Comparison of ENCODE assay signal across 10 cellular contexts in genomic region chr10:22631185-22631584, GRCh38.
A peak's percentile ranks its signal among the peaks of the same experiment; 100 is the strongest.
DNase-seq lines count a peak whose midpoint lies in the region; ATAC-seq and TF ChIP-seq lines count a peak whose summit lies in the region.
"Had no signal": no experiment of that assay in that cellular context is flagged by ENCODE, and none has a peak within 500 bp of the region (broad histone marks: within the 10 kb centered on the region; RNA-seq: fewer than 3 reads in every experiment).

No MANE protein-coding gene starts in this region.

- intact Hi-C loops in dorsolateral prefrontal cortex (cut with DNase I) (loop anchor here in 1 of 2 donors (5.0 kb wide), 1 partner anchor 81 kb away; the partner anchor contains the start of gene PIP4K2A), spleen (cut with DNase I; ENCODE audit: low total_unique reads) (no loop called here), aorta (cut with DNase I) (no loop called here)

- peak overlapping the region; percentile 71; the same call in 1 of the 2 replicates for H2AFZ ChIP-seq in MM.1S (ENCODE audit: low read length)

- peaks cover 22% of the 10 kb centered on the region for H3F3A ChIP-seq in MM.1S (ENCODE audit: insufficient read depth, low read length)

- TF ChIP-seq POLR2A in spleen (IDR thresholded peaks at IDR 0.05), result no peak

- H4K20me1 ChIP-seq in MM.1S (ENCODE audit: insufficient read depth, low read length), result no peaks in the 10 kb centered on the region

- H3K9ac ChIP-seq in MM.1S (ENCODE audit: low read length), result peak overlapping the region; percentile 56

- H3K9me3 ChIP-seq in MM.1S (replicated peaks; ENCODE audit: insufficient read depth, low read length) (no peaks in the 10 kb centered on the region), spleen (no peaks in the 10 kb centered on the region), aorta (ENCODE audit: control insufficient read depth, low read length) (no peaks in the 10 kb centered on the region)

- H3K36me3 ChIP-seq in MM.1S (replicated peaks; ENCODE audit: insufficient read depth, low read length), result no peaks in the 10 kb centered on the region
- H3K36me3 ChIP-seq in spleen, result no peaks in the 10 kb centered on the region
- H3K36me3 ChIP-seq in aorta (ENCODE audit: control insufficient read depth in 1 of 2, insufficient read depth in 2 of 2, low read length in 1 of 2), result no peaks in the 10 kb centered on the region

- TF ChIP-seq CTCF in GM12864 (IDR thresholded peaks at IDR 0.05; ENCODE audit: low read depth, low read length, missing control alignments) (no peak), MM.1S (IDR thresholded peaks at IDR 0.05; ENCODE audit: low read length) (no peak), dorsolateral prefrontal cortex (IDR thresholded peaks at IDR 0.05 in 54 of 56, conservative IDR thresholded peaks at IDR 0.05 in 2 of 56; ENCODE audit: low read depth in 1 of 56, partially characterized antibody in 56 of 56) (no peak), spleen (IDR thresholded peaks at IDR 0.05 in 8 of 11, conservative IDR thresholded peaks at IDR 0.05 in 3 of 11) (no peak)

- H3K4me3 ChIP-seq in GM12864 (ENCODE audit: low read depth, low read length) (peak overlapping the region; percentile 41; the same call in 1 of the 2 replicates), MM.1S (ENCODE audit: low read length) (peak overlapping the region; percentile 49), dorsolateral prefrontal cortex (peak overlapping the region in 13 of 59 donors; percentile 3 to 49 (median 16)), spleen (peak overlapping the region in 1 of 8 donors; percentile 49), aorta (ENCODE audit: low read length in 2 of 2) (no peak overlapping the region)

- DNase-seq in GM12864 (ENCODE audit: low read depth), result no peak
- DNase-seq in MM.1S, result no peak
- no peak for DNase-seq in dorsolateral prefrontal cortex
- no peak for DNase-seq in spleen
- DNase-seq in aorta, result no peak
- no peak for DNase-seq in DMS79 (lab: John Stamatoyannopoulos, UW)
- DNase-seq: left colon, NCI-H510A treated with DMSO at 0.1 percent for 48 hours, retina had no signal

- H3K9me2 ChIP-seq in MM.1S (replicated peaks; ENCODE audit: insufficient read depth, low read length), result no peaks in the 10 kb centered on the region

- H3K4me2 ChIP-seq in MM.1S (ENCODE audit: low read depth, low read length), result peak overlapping the region; percentile 78

- H3K4me1 ChIP-seq in MM.1S (ENCODE audit: low read length), result peaks cover 33% of the 10 kb centered on the region
- peaks cover 57 to 100% (median 98%) of the 10 kb centered on the region in 6 donors for H3K4me1 ChIP-seq in spleen
- H3K4me1 ChIP-seq in aorta (ENCODE audit: control insufficient read depth in 1 of 2, insufficient read depth in 2 of 2, low read length in 2 of 2), result peaks cover 3 to 6% of the 10 kb centered on the region in 2 donors

- H3K79me2 ChIP-seq in MM.1S (ENCODE audit: low read length), result peaks cover 76% of the 10 kb centered on the region

- WGBS in spleen, 5 donors, result 76 to 85% (median 79%) methylated on average over 3 of the region's 3 CpGs
- 88 to 89% methylated on average over 3 of the region's 3 CpGs for WGBS in aorta, 2 donors

- H3K27me3 ChIP-seq in MM.1S (replicated peaks; ENCODE audit: insufficient read depth, low read length) (no peaks in the 10 kb centered on the region), dorsolateral prefrontal cortex (no peaks in the 10 kb centered on the region), spleen (replicated peaks in 1 of 7) (no peaks in the 10 kb centered on the region), aorta (ENCODE audit: control insufficient read depth in 1 of 2, insufficient read depth in 2 of 2, low read length in 1 of 2) (no peaks in the 10 kb centered on the region)

- H3K27ac ChIP-seq in MM.1S (ENCODE audit: low read length) (peak overlapping the region; percentile 87), dorsolateral prefrontal cortex (peak overlapping the region; percentile 41 to 98 (median 92)), spleen (peak overlapping the region; percentile 74 to 89 (median 84)), aorta (ENCODE audit: low read depth in 1 of 2, low read length in 2 of 2) (no peak overlapping the region)

- ATAC-seq in HG02623 (IDR thresholded peaks at IDR 0.05; ENCODE audit: unreplicated experiment) (no peak), aorta (ENCODE audit: low FRiP score) (no peak)

Comparison
In these comparisons a context has a peak if more than half of its experiments do, and no peak if none do; other contexts are left out.
1. H3K4me3 ChIP-seq: peak in GM12864 (single experiment) and MM.1S (single experiment); none in aorta (0 of 2).
2. H3K27ac ChIP-seq: peak in MM.1S (single experiment), dorsolateral prefrontal cortex (59 of 59) and spleen (8 of 8); none in aorta (0 of 2).